10 cellular contexts compared by ENCODE assay signal in the genomic region with DNA sequence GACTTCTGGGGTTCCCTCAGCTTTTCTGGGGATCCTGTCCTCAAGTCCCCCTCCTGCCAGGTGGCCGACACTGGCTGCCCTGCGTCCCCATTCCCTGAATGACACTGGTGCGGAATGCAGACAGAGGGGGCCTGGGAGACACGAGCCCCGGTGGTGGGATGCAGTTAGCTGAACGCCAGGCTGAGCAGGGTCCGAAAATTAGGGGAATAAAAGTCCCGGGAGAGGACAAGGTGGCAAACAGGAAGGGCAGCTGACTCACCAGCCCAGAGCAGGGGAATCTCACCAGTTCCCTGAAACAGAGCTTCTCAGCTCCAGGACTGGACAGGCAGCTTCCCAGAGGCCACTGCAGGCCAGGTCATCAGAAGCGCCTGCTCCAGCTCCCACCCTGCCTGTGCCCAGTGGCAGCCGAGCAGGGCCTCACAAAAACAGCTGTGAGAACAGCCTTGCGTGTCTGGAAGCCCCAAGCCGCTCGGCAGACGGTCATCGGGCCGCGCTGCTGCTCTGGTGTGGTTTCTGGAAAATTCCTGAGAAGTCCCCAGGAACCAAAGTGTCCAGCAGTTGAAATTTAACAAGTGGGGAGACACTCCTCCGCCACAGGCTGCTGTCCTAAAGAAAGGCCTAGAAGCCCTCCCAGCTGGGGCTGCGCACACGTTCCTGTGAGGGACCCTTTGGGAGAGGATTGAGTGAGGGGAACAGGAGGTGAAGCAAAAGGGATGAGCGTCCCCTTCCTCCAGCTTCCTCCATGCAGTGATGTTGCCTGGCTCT. TPM values are rescaled to one million over a fixed set of nuclear protein-coding genes. Genes with fewer than 3 reads are reported as not detected.
DNase-seq lines count a peak whose midpoint lies in the region; ATAC-seq, FAIRE-seq and TF ChIP-seq lines count a peak whose summit lies in the region.
"Had no signal": no experiment of that assay in that cellular context is flagged by ENCODE, and none has a peak within 500 bp of the region (broad histone marks: within the 10 kb centered on the region; RNA-seq: fewer than 3 reads in every experiment).

No MANE protein-coding gene starts in this region.

- H3K4me3 Mint-ChIP-seq in glutamatergic neuron (ENCODE audit: unreplicated experiment), result no peak overlapping the region

- no peak for TF ChIP-seq CTCF in D721Med (IDR thresholded peaks at IDR 0.05; ENCODE audit: insufficient read depth, missing control alignments)
- TF ChIP-seq CTCF in omental fat pad (IDR thresholded peaks at IDR 0.05), result no peak
- TF ChIP-seq CTCF in glutamatergic neuron (IDR thresholded peaks at IDR 0.05; ENCODE audit: partially characterized antibody, unreplicated experiment), result no peak

- H3K9me3 Mint-ChIP-seq in glutamatergic neuron (ENCODE audit: unreplicated experiment), result peaks cover 6% of the 10 kb centered on the region

- ATAC-seq in omental fat pad (ENCODE audit: low FRiP score) (peak; percentile 25), GM21576 (IDR thresholded peaks at IDR 0.05; ENCODE audit: unreplicated experiment) (no peak)

- H3K36me3 Mint-ChIP-seq in glutamatergic neuron (ENCODE audit: unreplicated experiment), result no peaks in the 10 kb centered on the region

- no peak overlapping the region for H3K4me3 ChIP-seq in duodenal mucosa (ENCODE audit: low read depth in 1 of 2, low read length in 2 of 2)
- H3K4me3 ChIP-seq: cardiac muscle cell had no signal

- no peaks in the 10 kb centered on the region for H3K36me3 ChIP-seq in duodenal mucosa (ENCODE audit: control insufficient read depth in 1 of 2, insufficient read depth in 2 of 2, low read length in 2 of 2)
- H3K36me3 ChIP-seq: cardiac muscle cell had no signal

- peak overlapping the region in 1 of 2 donors; percentile 24 for H3K9ac ChIP-seq in duodenal mucosa (ENCODE audit: low read depth in 1 of 2, low read length in 2 of 2)

- H3K27ac Mint-ChIP-seq in glutamatergic neuron (ENCODE audit: unreplicated experiment), result no peak overlapping the region

- H3K9me3 ChIP-seq in duodenal mucosa (ENCODE audit: control insufficient read depth in 1 of 2, low read length in 2 of 2), result no peaks in the 10 kb centered on the region

- peak overlapping the region; percentile 20 for H3K27ac ChIP-seq in duodenal mucosa (ENCODE audit: low read depth, low read length)
- H3K27ac ChIP-seq: cardiac muscle cell had no signal

- DNase-seq in D721Med (ENCODE audit: insufficient read length, low spot score) (peak; percentile 14), NCI-H226 (peak; percentile 15), omental fat pad (ENCODE audit: low spot score) (no peak), HuH-7.5 (ENCODE audit: low spot score) (no peak), glutamatergic neuron (no peak), COLO829 (ENCODE audit: low spot score) (no peak)
- DNase-seq: Kasumi-1 had no signal

- H3K4me1 ChIP-seq in duodenal mucosa (ENCODE audit: control insufficient read depth in 1 of 2, insufficient read depth in 2 of 2, low read length in 2 of 2), result peaks cover 29 to 44% of the 10 kb centered on the region in 2 donors

- H3K4me1 Mint-ChIP-seq in glutamatergic neuron (ENCODE audit: low read depth, unreplicated experiment), result peaks cover 11% of the 10 kb centered on the region

- FAIRE-seq in D721Med (lab: Jason Lieb, UNC), result no peak

- H3K27me3 ChIP-seq in duodenal mucosa (ENCODE audit: control insufficient read depth in 1 of 2, insufficient read depth in 2 of 2, low read length in 2 of 2), result peaks cover 10 to 14% of the 10 kb centered on the region in 2 donors
- H3K27me3 ChIP-seq: cardiac muscle cell had no signal

- peaks cover 3% of the 10 kb centered on the region for H3K27me3 Mint-ChIP-seq in glutamatergic neuron (ENCODE audit: unreplicated experiment)

RNA-seq across cellular contexts. Expression of a gene that starts 47.6 kb away (rescaled TPM):
- total RNA-seq in omental fat pad (10 to 100 TPM; 46.0 to 56.1 (median 49.5) TPM), glutamatergic neuron (ENCODE audit: unreplicated experiment) (55.4 TPM)

Comparison
In these comparisons a context has a peak if more than half of its experiments do, and no peak if none do; other contexts are left out.
1. DNase-seq: peak in D721Med (single experiment) and NCI-H226 (single experiment); none in omental fat pad (single experiment), HuH-7.5 (single experiment), glutamatergic neuron (single experiment) and COLO829 (single experiment).